ENCODE assay signal across 8 cellular contexts in genomic region chr6:56370127-56370540, GRCh38.
DNase-seq lines count a peak whose midpoint lies in the region; ATAC-seq and TF ChIP-seq lines count a peak whose summit lies in the region.

No MANE protein-coding gene starts in this region.

- no peak for TF ChIP-seq CTCF in glutamatergic neuron (IDR thresholded peaks at IDR 0.05; ENCODE audit: partially characterized antibody, unreplicated experiment)

- ATAC-seq in GM19452 (IDR thresholded peaks at IDR 0.05; ENCODE audit: unreplicated experiment) (no peak), HG03097 (IDR thresholded peaks at IDR 0.05; ENCODE audit: low FRiP score, unreplicated experiment) (no peak)

- no peak overlapping the region for H3K4me3 Mint-ChIP-seq in glutamatergic neuron (ENCODE audit: unreplicated experiment)

- no peak overlapping the region for H3K27ac Mint-ChIP-seq in glutamatergic neuron (ENCODE audit: unreplicated experiment)

- H3K4me1 Mint-ChIP-seq in glutamatergic neuron (ENCODE audit: low read depth, unreplicated experiment) = no peaks in the 10 kb centered on the region

- no peaks in the 10 kb centered on the region for H3K9me3 Mint-ChIP-seq in glutamatergic neuron (ENCODE audit: unreplicated experiment)

- DNase-seq in EH (ENCODE audit: low read depth) (peak; percentile 66), SK-N-DZ (ENCODE audit: low spot score) (peak; percentile 73), glutamatergic neuron (peak; percentile 33), pulmonary artery endothelial cell (ENCODE audit: low read depth, low spot score) (peak; percentile 71), DMS79 treated with DMSO at 0.1 percent for 48 hours (lab: John Stamatoyannopoulos, UW) (no peak), occipital lobe (lab: John Stamatoyannopoulos, UW) (no peak)

- H3K36me3 Mint-ChIP-seq in glutamatergic neuron (ENCODE audit: unreplicated experiment) = no peaks in the 10 kb centered on the region

- peaks cover 2% of the 10 kb centered on the region for H3K27me3 Mint-ChIP-seq in glutamatergic neuron (ENCODE audit: unreplicated experiment)

Comparison
In these comparisons a context has a peak if more than half of its experiments do, and no peak if none do; other contexts are left out.
1. DNase-seq: peak in EH (single experiment), SK-N-DZ (single experiment), glutamatergic neuron (single experiment) and pulmonary artery endothelial cell (single experiment); none in DMS79 treated with DMSO at 0.1 percent for 48 hours (single experiment) and occipital lobe (single experiment).